ENCODE assay signal across 8 cellular contexts in the genomic region with DNA sequence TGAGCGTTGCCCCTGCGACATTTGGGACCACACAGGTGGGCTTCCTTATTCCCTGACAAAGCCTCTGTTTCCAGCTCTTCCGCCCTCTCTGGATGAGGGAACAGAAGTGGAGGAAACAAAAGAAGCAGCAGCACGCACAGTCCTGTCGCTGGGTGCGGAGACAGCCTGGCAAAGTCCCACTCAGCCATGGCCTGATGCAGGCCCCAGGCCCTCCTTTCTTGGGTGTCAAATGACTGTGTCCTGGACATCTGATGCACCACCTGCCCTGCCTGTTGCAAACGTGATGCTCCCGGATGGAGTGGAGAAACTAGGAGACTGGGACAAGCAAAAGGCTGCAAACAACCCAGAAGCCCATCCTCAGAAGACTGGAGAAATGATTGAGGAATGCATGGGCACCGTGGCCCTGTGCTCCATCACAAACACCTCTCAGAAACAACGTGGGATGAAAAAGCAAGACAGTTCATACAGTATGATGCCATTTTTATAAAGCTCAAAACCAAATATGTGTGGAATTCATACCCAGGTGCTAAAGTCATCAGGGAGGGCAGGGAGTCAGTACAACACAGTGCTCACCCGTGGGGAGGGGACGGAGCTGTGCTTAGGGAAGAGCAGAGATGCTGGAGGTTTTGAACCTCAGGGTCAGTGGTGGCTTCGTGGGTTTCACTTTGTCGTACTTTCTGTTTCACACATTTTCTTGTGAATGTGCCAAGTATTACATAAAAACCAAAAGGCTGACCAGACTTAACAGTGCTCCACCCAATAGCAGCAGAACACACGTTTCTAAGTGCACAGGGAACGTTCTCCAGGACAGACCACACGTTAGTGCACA. TPM values are rescaled to one million over a fixed set of nuclear protein-coding genes. Genes with fewer than 3 reads are reported as not detected.
DNase-seq lines count a peak whose midpoint lies in the region; ATAC-seq and TF ChIP-seq lines count a peak whose summit lies in the region.

No MANE protein-coding gene starts in this region.

- peak; percentile 50 for DNase-seq in activated CD4-positive, alpha-beta T cell treated with anti-CD3 and anti-CD28 coated beads, Interleukin-2, amount 10 ng/mL, durations not matched to agents 7 days and 5 days
- DNase-seq in activated CD4-positive, alpha-beta T cell treated with anti-CD3 and anti-CD28 coated beads for 4 hours, result no peak
- no peak for DNase-seq in RWPE1 (ENCODE audit: low spot score)
- DNase-seq in fibroblast of mammary gland (ENCODE audit: low read depth), result peak; percentile 54
- no peak for DNase-seq in psoas muscle
- no peak for DNase-seq in activated gamma-delta T cell treated with Interleukin-2 at 50 U/mL for 16 hours
- no peak for DNase-seq in DMS79 (lab: John Stamatoyannopoulos, UW)

- H3K27ac Mint-ChIP-seq in activated CD4-positive, alpha-beta T cell treated with anti-CD3 and anti-CD28 coated beads, Interleukin-2, amount 10 ng/mL, durations not matched to agents 7 days and 5 days, result peak overlapping the region; percentile 83

- H3K36me3 ChIP-seq in psoas muscle (ENCODE audit: insufficient read depth in 1 of 2, low read depth in 1 of 2), result peaks cover 3 to 31% of the 10 kb centered on the region in 2 donors

- H3K27me3 ChIP-seq in psoas muscle (ENCODE audit: insufficient read depth in 3 of 3, low read length in 2 of 3), result no peaks in the 10 kb centered on the region

- ATAC-seq in HG02840 (IDR thresholded peaks at IDR 0.05; ENCODE audit: low FRiP score, unreplicated experiment), result peak; percentile 66
- ATAC-seq in psoas muscle, result peak; percentile 19 to 51 (median 40)

- H3K36me3 Mint-ChIP-seq in activated CD4-positive, alpha-beta T cell treated with anti-CD3 and anti-CD28 coated beads, Interleukin-2, amount 10 ng/mL, durations not matched to agents 7 days and 5 days (ENCODE audit: low read depth), result peaks cover 18% of the 10 kb centered on the region

- peaks cover 44% of the 10 kb centered on the region for H3K4me1 Mint-ChIP-seq in activated CD4-positive, alpha-beta T cell treated with anti-CD3 and anti-CD28 coated beads, Interleukin-2, amount 10 ng/mL, durations not matched to agents 7 days and 5 days

- H3K9me3 Mint-ChIP-seq in activated CD4-positive, alpha-beta T cell treated with anti-CD3 and anti-CD28 coated beads, Interleukin-2, amount 10 ng/mL, durations not matched to agents 7 days and 5 days, result no peaks in the 10 kb centered on the region

- CTCF ChIA-PET in activated CD4-positive, alpha-beta T cell treated with anti-CD3 and anti-CD28 coated beads, Interleukin-2, amount 10 ng/mL, durations not matched to agents 7 days and 5 days (lab: Charles Lee), result interaction anchor here (1.1 to 1.6 kb wide), 3 partner anchors 10 to 78 kb away, joined by 3 to 4 read pairs (median 3); a partner anchor contains a TSS
- CTCF ChIA-PET in RWPE1 (lab: Yijun Ruan, JAX), result interaction anchor here (0.9 kb wide), 1 partner anchor 512 kb away, joined by 3 read pairs; no protein-coding TSS in a partner anchor

- peak overlapping the region; percentile 72 for H3K27ac ChIP-seq in RWPE1
- H3K27ac ChIP-seq in psoas muscle, result no peak overlapping the region

- POLR2A ChIA-PET in activated CD4-positive, alpha-beta T cell treated with anti-CD3 and anti-CD28 coated beads, Interleukin-2, amount 10 ng/mL, durations not matched to agents 7 days and 5 days (lab: Charles Lee), result no interaction called here
- POLR2A ChIA-PET in RWPE1 (lab: Yijun Ruan, JAX; ENCODE audit: low non-redundant PET), result no interaction called here

- 13 to 24% (median 16%) methylated on average over 17 of the region's 17 CpGs for WGBS in psoas muscle, 3 donors

- H3K27me3 Mint-ChIP-seq in activated CD4-positive, alpha-beta T cell treated with anti-CD3 and anti-CD28 coated beads, Interleukin-2, amount 10 ng/mL, durations not matched to agents 7 days and 5 days, result no peaks in the 10 kb centered on the region

- H3K4me3 ChIP-seq in fibroblast of mammary gland (ENCODE audit: control insufficient read depth, low read depth, low read length), result no peak overlapping the region
- H3K4me3 ChIP-seq in psoas muscle, result no peak overlapping the region

- peaks cover 35% of the 10 kb centered on the region for H3K4me1 ChIP-seq in psoas muscle

- TF ChIP-seq CTCF in RWPE1 (conservative IDR thresholded peaks at IDR 0.05; ENCODE audit: low read depth), result no peak
- TF ChIP-seq CTCF in fibroblast of mammary gland (conservative IDR thresholded peaks at IDR 0.05; ENCODE audit: control insufficient read depth, insufficient read depth, low read depth, low read length), result no peak
- no peak for TF ChIP-seq CTCF in psoas muscle (IDR thresholded peaks at IDR 0.05)

- H3K4me3 Mint-ChIP-seq in activated CD4-positive, alpha-beta T cell treated with anti-CD3 and anti-CD28 coated beads, Interleukin-2, amount 10 ng/mL, durations not matched to agents 7 days and 5 days, result peak overlapping the region; percentile 11

- intact Hi-C loops in psoas muscle (cut with DNase I), result no loop called here

- H3K9me3 ChIP-seq in psoas muscle, result no peaks in the 10 kb centered on the region

RNA-seq across cellular contexts. Expression of a gene that starts 20.9 kb away (rescaled TPM):
- total RNA-seq in activated CD4-positive, alpha-beta T cell treated with anti-CD3 and anti-CD28 coated beads, Interleukin-2, amount 10 ng/mL, durations not matched to agents 7 days and 5 days, result 100 to 1,000 TPM in 1 of 2 experiments, 10 to 100 TPM in 1; 98.6 to 100 TPM
- 10 to 100 TPM; 25.0 to 32.9 (median 28.6) TPM for total RNA-seq in psoas muscle
- polyA plus RNA-seq in psoas muscle, result 10 to 100 TPM; 11.7 to 16.0 (median 15.3) TPM

RNA-seq across cellular contexts. Expression of a gene that starts 26.9 kb away (rescaled TPM):
- total RNA-seq in activated CD4-positive, alpha-beta T cell treated with anti-CD3 and anti-CD28 coated beads, Interleukin-2, amount 10 ng/mL, durations not matched to agents 7 days and 5 days, result 1,000 to 10,000 TPM; 1,993 to 2,183 TPM
- total RNA-seq in psoas muscle, result 100 to 1,000 TPM; 251 to 725 (median 513) TPM
- 1,000 to 10,000 TPM; 1,071 to 3,448 (median 1,168) TPM for polyA plus RNA-seq in psoas muscle

Comparison
In these comparisons a context has a peak if more than half of its experiments do, and no peak if none do; other contexts are left out.
1. DNase-seq: peak in activated CD4-positive, alpha-beta T cell treated with anti-CD3 and anti-CD28 coated beads, Interleukin-2, amount 10 ng/mL, durations not matched to agents 7 days and 5 days (single experiment) and fibroblast of mammary gland (single experiment); none in activated CD4-positive, alpha-beta T cell treated with anti-CD3 and anti-CD28 coated beads for 4 hours (0 of 2), RWPE1 (single experiment), psoas muscle (0 of 2), activated gamma-delta T cell treated with Interleukin-2 at 50 U/mL for 16 hours (single experiment) and DMS79 (single experiment).